In the genomic region with DNA sequence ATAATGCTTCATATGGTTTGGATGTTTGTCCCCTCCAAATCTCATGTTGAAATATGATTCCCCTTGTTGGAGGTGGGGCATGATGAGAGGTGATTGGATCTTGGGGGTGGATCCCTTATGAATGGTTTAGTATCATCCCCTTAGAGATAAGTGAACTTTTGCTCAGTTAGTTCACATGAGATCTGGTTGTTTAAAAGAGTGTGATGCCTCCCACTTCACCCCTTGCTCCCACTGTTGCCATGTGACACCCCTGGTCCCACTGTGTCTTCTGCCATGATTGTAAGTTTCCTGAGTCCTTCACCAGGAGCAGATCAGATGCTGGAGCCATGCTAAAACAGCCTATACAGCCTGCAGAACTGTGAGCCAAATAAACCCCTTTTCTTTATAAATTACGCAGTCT, we compare ENCODE assay signal across 9 cellular contexts. TPM values are rescaled to one million over a fixed set of nuclear protein-coding genes. Genes with fewer than 3 reads are reported as not detected.
"Had no signal": no experiment of that assay in that cellular context is flagged by ENCODE, and none has a peak within 500 bp of the region (broad histone marks: within the 10 kb centered on the region; RNA-seq: fewer than 3 reads in every experiment).

No MANE protein-coding gene starts in this region.

- H3K4me3 ChIP-seq: GM23248 had no signal

- DNase-seq: GM23248, GOT3, H9, HCEC 1CT, HFFc6, KBM-7 had no signal

- H3K27ac ChIP-seq: GM23248, HL-60 had no signal

- H2AFZ ChIP-seq: GM23248 had no signal

- FAIRE-seq: H54, HepG2 had no signal

- H3K9ac ChIP-seq: GM23248 had no signal

RNA-seq across cellular contexts. Expression of a gene that starts 13.1 kb away (rescaled TPM):
- polyA plus RNA-seq: HepG2 had no signal
